In genomic region chr3:42683875-42684593, GRCh38 we compare ENCODE assay signal across 8 cellular contexts. TPM values are rescaled to one million over a fixed set of nuclear protein-coding genes. Genes with fewer than 3 reads are reported as not detected.
DNase-seq lines count a peak whose midpoint lies in the region; ATAC-seq and TF ChIP-seq lines count a peak whose summit lies in the region.

No MANE protein-coding gene starts in this region.

- peaks cover 2 to 4% of the 10 kb centered on the region in 2 donors for H3K9me3 Mint-ChIP-seq in stimulated activated naive CD8-positive, alpha-beta T cell treated with anti-CD3 and anti-CD28 coated beads, Interleukin-15, amount 100 ng/mL, for 72 hours

- H3K27me3 Mint-ChIP-seq in stimulated activated naive CD8-positive, alpha-beta T cell treated with anti-CD3 and anti-CD28 coated beads, Interleukin-15, amount 100 ng/mL, for 72 hours, result peaks cover 43% of the 10 kb centered on the region

- no peak for TF ChIP-seq POLR2A in breast epithelium (IDR thresholded peaks at IDR 0.05)

- ATAC-seq in left colon, result peak; percentile 92
- ATAC-seq in stimulated activated naive CD8-positive, alpha-beta T cell treated with anti-CD3 and anti-CD28 coated beads, Interleukin-15, amount 100 ng/mL, for 72 hours, result peak; percentile 68
- ATAC-seq in GM19035 (IDR thresholded peaks at IDR 0.05; ENCODE audit: unreplicated experiment), result no peak
- ATAC-seq in GM21723 (IDR thresholded peaks at IDR 0.05; ENCODE audit: unreplicated experiment), result no peak

- TF ChIP-seq CTCF in breast epithelium (IDR thresholded peaks at IDR 0.05), result no peak

- peaks cover 6% of the 10 kb centered on the region for H3K4me1 Mint-ChIP-seq in stimulated activated naive CD8-positive, alpha-beta T cell treated with anti-CD3 and anti-CD28 coated beads, Interleukin-15, amount 100 ng/mL, for 72 hours

- no peaks in the 10 kb centered on the region for H3K36me3 ChIP-seq in breast epithelium

- H3K4me1 ChIP-seq in breast epithelium, result no peaks in the 10 kb centered on the region

- H3K4me3 Mint-ChIP-seq in stimulated activated naive CD8-positive, alpha-beta T cell treated with anti-CD3 and anti-CD28 coated beads, Interleukin-15, amount 100 ng/mL, for 72 hours, result no peak overlapping the region

- intact Hi-C loops in breast epithelium (cut with DNase I; ENCODE audit: low total_unique reads) (no loop called here), left colon (cut with DNase I, micrococcal nuclease) (no loop called here)

- H3K4me3 ChIP-seq in breast epithelium, result no peak overlapping the region

- DNase-seq in EL, result peak; percentile 97
- DNase-seq in NOMO-1 treated with DMSO at 0.1 percent for 48 hours (lab: John Stamatoyannopoulos, UW; ENCODE audit: unreplicated experiment), result peak; percentile 87
- DNase-seq in breast epithelium (ENCODE audit: low spot score in 2 of 2), result peak in 1 of 2 donors; percentile 75
- peak; percentile 51 to 56 for DNase-seq in left colon
- no peak for DNase-seq in stimulated activated naive CD8-positive, alpha-beta T cell treated with anti-CD3 and anti-CD28 coated beads, Interleukin-15, amount 100 ng/mL, for 72 hours
- no peak for DNase-seq in NCI-H524 treated with DMSO at 0.1 percent for 48 hours (lab: John Stamatoyannopoulos, UW)

- no peaks in the 10 kb centered on the region for H3K27me3 ChIP-seq in breast epithelium

- peak overlapping the region; percentile 40 to 66 for H3K27ac ChIP-seq in breast epithelium

- no peaks in the 10 kb centered on the region for H3K9me3 ChIP-seq in breast epithelium

- no peak overlapping the region for H3K27ac Mint-ChIP-seq in stimulated activated naive CD8-positive, alpha-beta T cell treated with anti-CD3 and anti-CD28 coated beads, Interleukin-15, amount 100 ng/mL, for 72 hours

RNA-seq across cellular contexts. Expression of gene KLHL40, which starts 1.3 kb away (rescaled TPM):
- total RNA-seq in breast epithelium (not detected), left colon (not detected)

RNA-seq across cellular contexts. Expression of gene HHATL, which starts 18.6 kb away (rescaled TPM):
- total RNA-seq in breast epithelium (1 to 10 TPM in 1 of 3 donors, under 1 TPM in 1, not detected in 1; 0.32 to 1.6 TPM), left colon (under 1 TPM in 1 of 2 donors, not detected in 1; 0.28 TPM)

RNA-seq across cellular contexts. Expression of gene ZBTB47, which starts 30.5 kb away (rescaled TPM):
- total RNA-seq in breast epithelium (10 to 100 TPM; 18.0 to 61.8 (median 45.2) TPM), left colon (10 to 100 TPM in 1 of 2 donors, 1 to 10 TPM in 1; 5.7 to 11.8 TPM)

Comparison
In these comparisons a context has a peak if more than half of its experiments do, and no peak if none do; other contexts are left out.
1. DNase-seq: peak in EL (single experiment), NOMO-1 treated with DMSO at 0.1 percent for 48 hours (single experiment) and left colon (2 of 2); none in stimulated activated naive CD8-positive, alpha-beta T cell treated with anti-CD3 and anti-CD28 coated beads, Interleukin-15, amount 100 ng/mL, for 72 hours (0 of 2) and NCI-H524 treated with DMSO at 0.1 percent for 48 hours (single experiment).
2. ATAC-seq: peak in left colon (single experiment) and stimulated activated naive CD8-positive, alpha-beta T cell treated with anti-CD3 and anti-CD28 coated beads, Interleukin-15, amount 100 ng/mL, for 72 hours (single experiment); none in GM19035 (single experiment) and GM21723 (single experiment).